9 cellular contexts compared by ENCODE assay signal in the genomic region with DNA sequence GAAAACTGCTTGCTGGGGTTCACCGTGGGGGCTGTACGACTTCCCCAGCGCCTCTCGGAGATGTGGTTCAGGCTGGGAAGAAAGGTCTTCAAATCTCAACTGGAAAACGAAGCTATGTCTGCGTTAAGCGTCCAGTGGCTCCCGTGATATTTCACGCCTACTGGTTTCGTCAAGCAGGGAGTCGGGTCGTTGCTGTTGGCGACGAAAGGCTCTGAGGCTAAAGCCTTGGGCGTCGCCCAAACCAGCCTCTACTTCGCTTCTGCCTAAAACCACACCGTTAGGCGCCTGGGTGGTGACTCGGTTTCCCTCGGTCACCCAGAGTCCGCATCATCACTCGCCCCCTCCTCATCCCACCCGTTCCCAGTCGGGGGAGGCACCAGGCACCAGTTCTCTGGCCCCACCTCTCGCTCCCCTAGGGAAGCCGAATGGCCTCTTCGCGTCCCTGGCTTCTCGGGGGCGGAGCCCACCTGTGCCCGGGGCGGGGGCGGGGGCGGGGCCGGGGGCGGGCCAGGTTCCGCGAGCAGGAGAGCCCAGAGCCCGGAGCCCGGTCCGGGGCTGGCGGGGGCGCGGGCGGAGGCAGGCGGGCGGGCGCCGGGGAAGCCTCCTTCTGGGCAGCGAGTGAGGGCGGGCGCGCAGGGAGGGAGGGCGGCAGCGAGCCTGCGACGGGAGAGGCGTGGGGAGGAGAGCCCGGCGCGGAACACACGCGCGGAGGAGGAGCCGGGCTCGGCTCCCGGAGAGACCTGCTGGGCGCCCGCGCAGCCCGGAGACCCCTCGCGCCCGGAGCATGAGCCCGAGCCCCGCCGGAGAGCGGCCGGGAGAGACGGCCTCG. TPM values are rescaled to one million over a fixed set of nuclear protein-coding genes. Genes with fewer than 3 reads are reported as not detected.
DNase-seq lines count a peak whose midpoint lies in the region; ATAC-seq and TF ChIP-seq lines count a peak whose summit lies in the region.
"Had no signal": no experiment of that assay in that cellular context is flagged by ENCODE, and none has a peak within 500 bp of the region (broad histone marks: within the 10 kb centered on the region; RNA-seq: fewer than 3 reads in every experiment).

Gene B4GALNT3, plus strand, starts transcription at position 510 of the 829 bp plus-strand sequence. CDS start 438 bp downstream, outside the sequence.

- peaks cover 9% of the 10 kb centered on the region for H3F3A ChIP-seq in neural progenitor cell (ENCODE audit: low read depth)

- H2AFZ ChIP-seq in neural progenitor cell (replicated peaks) = peak within 1 kb of the TSS; percentile 86

- peaks cover 11% of the 10 kb centered on the region for H3K4me1 ChIP-seq in neural progenitor cell
- H3K4me1 ChIP-seq in vagina = peaks cover 18% of the 10 kb centered on the region

- H3K36me3 ChIP-seq in neural progenitor cell (no peaks in the 10 kb centered on the region), vagina (no peaks in the 10 kb centered on the region)

- no peak for ATAC-seq in GM21529 (IDR thresholded peaks at IDR 0.05; ENCODE audit: unreplicated experiment)

- H3K4me3 Mint-ChIP-seq in neural progenitor cell = peak within 1 kb of the TSS; percentile 85

- H3K79me2 ChIP-seq in neural progenitor cell (ENCODE audit: low read depth) = peaks cover 17% of the 10 kb centered on the region

- H3K4me3 ChIP-seq in fibroblast of villous mesenchyme (ENCODE audit: low read depth, low read length) (peak within 1 kb of the TSS; percentile 44), neural progenitor cell (peak within 1 kb of the TSS; percentile 85), vagina (peak within 1 kb of the TSS; percentile 55 to 56)

- peaks cover 18% of the 10 kb centered on the region for H4K20me1 ChIP-seq in neural progenitor cell (ENCODE audit: low read depth)

- H3K9me3 ChIP-seq in neural progenitor cell (ENCODE audit: low read depth) (no peaks in the 10 kb centered on the region), vagina (no peaks in the 10 kb centered on the region)

- intact Hi-C loops in vagina (cut with DNase I) = loop anchor here (5.0 kb wide), 1 partner anchor 88 kb away; no protein-coding TSS in a partner anchor

- TF ChIP-seq POLR2A in vagina (IDR thresholded peaks at IDR 0.05) = no peak

- H3K27me3 Mint-ChIP-seq in neural progenitor cell (ENCODE audit: insufficient read depth, low read depth) = peaks cover 42% of the 10 kb centered on the region

- H3K27ac ChIP-seq in neural progenitor cell (no peak within 1 kb of the TSS), vagina (peak within 1 kb of the TSS; percentile 26)

- H3K9me3 Mint-ChIP-seq in neural progenitor cell = no peaks in the 10 kb centered on the region

- no peak within 1 kb of the TSS for H3K9ac ChIP-seq in neural progenitor cell

- no peaks in the 10 kb centered on the region for H3K36me3 Mint-ChIP-seq in neural progenitor cell

- DNase-seq in NCI-H1694 treated with DMSO at 0.1 percent for 48 hours (lab: John Stamatoyannopoulos, UW) = peak; percentile 31
- no peak for DNase-seq in NCI-H1694 (lab: John Stamatoyannopoulos, UW)
- DNase-seq in NCI-H774 (lab: John Stamatoyannopoulos, UW) = peak; percentile 76
- peak; percentile 29 for DNase-seq in activated T-helper 1 cell treated with Interleukin-2 at 50 U/mL for 16 hours (ENCODE audit: low read depth)
- DNase-seq in fibroblast of villous mesenchyme (ENCODE audit: low read depth) = peak; percentile 24
- peak; percentile 86 for DNase-seq in neural progenitor cell (ENCODE audit: low spot score)
- DNase-seq in vagina (ENCODE audit: extremely low spot score in 2 of 2) = no peak

- H3K4me2 ChIP-seq in neural progenitor cell = peak within 1 kb of the TSS; percentile 94

- peaks cover 20% of the 10 kb centered on the region for H3K4me1 Mint-ChIP-seq in neural progenitor cell

- H3K27ac Mint-ChIP-seq in neural progenitor cell = no peak within 1 kb of the TSS

- H3K27me3 ChIP-seq in neural progenitor cell (peaks cover 41% of the 10 kb centered on the region), vagina (no peaks in the 10 kb centered on the region)

- TF ChIP-seq CTCF in fibroblast of villous mesenchyme (IDR thresholded peaks at IDR 0.05; ENCODE audit: insufficient read depth, low read depth, low read length) = no peak
- TF ChIP-seq CTCF in neural progenitor cell (IDR thresholded peaks at IDR 0.05) = no peak
- TF ChIP-seq CTCF in vagina (IDR thresholded peaks at IDR 0.05) = no peak

RNA-seq across cellular contexts. Expression of gene B4GALNT3, which starts in this region (rescaled TPM):
- total RNA-seq in fibroblast of villous mesenchyme (under 0.01 TPM in 2 replicates), neural progenitor cell (ENCODE audit: low replicate concordance) (29.0 and 30.8 TPM in 2 replicates), vagina (13.3 TPM)
- total RNA-seq: endothelial cell of umbilical vein had no signal

Comparison
In these comparisons a context has a peak if more than half of its experiments do, and no peak if none do; other contexts are left out.
1. RNA of gene B4GALNT3 (total RNA-seq): 29.0 to 30.8 TPM in neural progenitor cell and 13.3 TPM in vagina (single experiment); under 0.01 TPM in fibroblast of villous mesenchyme; every median in the first group is over 10 times any median in the second.
2. DNase-seq: peak in NCI-H1694 treated with DMSO at 0.1 percent for 48 hours (single experiment), NCI-H774 (single experiment), activated T-helper 1 cell treated with Interleukin-2 at 50 U/mL for 16 hours (single experiment) and neural progenitor cell (single experiment); none in NCI-H1694 (single experiment) and vagina (0 of 2).
3. Peak in DNase-seq and H3K4me3 ChIP-seq in fibroblast of villous mesenchyme; RNA of the gene not detected or under 1 TPM.
4. Peak in every context shown above with its lines, with median percentiles within 50 percentile points of each other: H3K4me3 ChIP-seq.